Comparison of ENCODE assay signal across 10 cellular contexts in the genomic region with DNA sequence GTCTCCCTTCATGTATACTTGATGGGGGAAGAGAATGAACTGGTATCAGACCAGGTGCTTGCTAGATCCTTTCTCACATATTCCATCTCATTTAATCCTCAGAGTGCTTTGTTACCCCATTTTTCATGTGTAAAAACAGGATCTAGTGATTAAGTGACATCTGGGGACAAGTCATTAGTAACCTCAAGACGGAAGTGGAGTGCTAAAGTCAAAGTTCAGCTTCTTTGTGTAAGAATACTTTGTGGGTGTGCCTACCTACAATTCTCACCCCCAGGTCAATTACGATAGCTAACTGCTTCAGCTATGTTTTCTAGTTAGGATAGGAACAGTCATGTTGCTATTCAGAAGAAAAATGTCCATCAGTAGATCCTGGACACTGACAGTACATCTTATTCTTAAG. TPM values are rescaled to one million over a fixed set of nuclear protein-coding genes. Genes with fewer than 3 reads are reported as not detected.
DNase-seq lines count a peak whose midpoint lies in the region; ATAC-seq and TF ChIP-seq lines count a peak whose summit lies in the region.
"Had no signal": no experiment of that assay in that cellular context is flagged by ENCODE, and none has a peak within 500 bp of the region (broad histone marks: within the 10 kb centered on the region; RNA-seq: fewer than 3 reads in every experiment).

No MANE protein-coding gene starts in this region.

- peaks cover 96% of the 10 kb centered on the region for H3K79me2 ChIP-seq in OCI-LY7 (ENCODE audit: insufficient read depth, low read depth, low read length)

- H3K9me3 Mint-ChIP-seq in MCF 10A (ENCODE audit: unreplicated experiment) = no peaks in the 10 kb centered on the region
- H3K9me3 Mint-ChIP-seq: neural progenitor cell had no signal

- no peaks in the 10 kb centered on the region for H3K27me3 ChIP-seq in breast epithelium
- H3K27me3 ChIP-seq in colonic mucosa = no peaks in the 10 kb centered on the region
- H3K27me3 ChIP-seq: BE2C, neural progenitor cell had no signal

- TF ChIP-seq POLR2A in breast epithelium (IDR thresholded peaks at IDR 0.05) = no peak

- peak overlapping the region; percentile 15 to 27 for H3K27ac ChIP-seq in breast epithelium
- peak overlapping the region; percentile 47 for H3K27ac ChIP-seq in OCI-LY7 (ENCODE audit: low read depth, low read length, poor library complexity, severe bottlenecking)
- H3K27ac ChIP-seq in colonic mucosa = peak overlapping the region; percentile 92
- H3K27ac ChIP-seq: neural progenitor cell had no signal

- intact Hi-C loops in breast epithelium (cut with DNase I; ENCODE audit: low total_unique reads) = loop anchor here (10.0 kb wide), 1 partner anchor 118 kb away; a partner anchor contains a TSS
- intact Hi-C loops in MCF 10A (cut with micrococcal nuclease) = no loop called here
- intact Hi-C loops in OCI-LY7 (cut with micrococcal nuclease; ENCODE audit: unreplicated experiment) = no loop called here
- intact Hi-C loops in colonic mucosa (cut with DNase I) = no loop called here

- peaks cover 19% of the 10 kb centered on the region; the same call in 1 of the 2 replicates for H4K20me1 ChIP-seq in OCI-LY7 (ENCODE audit: insufficient read depth, low read length)

- ATAC-seq in GM21619 (IDR thresholded peaks at IDR 0.05; ENCODE audit: unreplicated experiment) (no peak), HG02610 (IDR thresholded peaks at IDR 0.05; ENCODE audit: unreplicated experiment) (no peak)

- H3K36me3 ChIP-seq in breast epithelium (no peaks in the 10 kb centered on the region), OCI-LY7 (ENCODE audit: insufficient read depth, low read length) (peaks cover 69% of the 10 kb centered on the region), colonic mucosa (no peaks in the 10 kb centered on the region)
- H3K36me3 ChIP-seq: neural progenitor cell had no signal

- no peak overlapping the region for H2AFZ ChIP-seq in OCI-LY7 (ENCODE audit: low read length)
- H2AFZ ChIP-seq: neural progenitor cell had no signal

- H3K36me3 Mint-ChIP-seq in MCF 10A (ENCODE audit: insufficient read depth, unreplicated experiment) = peaks cover 17% of the 10 kb centered on the region

- H3K4me1 Mint-ChIP-seq in MCF 10A (ENCODE audit: insufficient read depth, unreplicated experiment) = peaks cover 54% of the 10 kb centered on the region

- no peaks in the 10 kb centered on the region for H3K9me2 ChIP-seq in OCI-LY7 (ENCODE audit: insufficient read depth, low read length)

- no peak overlapping the region for H3K4me3 Mint-ChIP-seq in MCF 10A (ENCODE audit: unreplicated experiment)
- H3K4me3 Mint-ChIP-seq: neural progenitor cell had no signal

- no peak overlapping the region for H3K27ac Mint-ChIP-seq in MCF 10A (ENCODE audit: low read depth, unreplicated experiment)
- H3K27ac Mint-ChIP-seq: neural progenitor cell had no signal

- TF ChIP-seq CTCF in breast epithelium (IDR thresholded peaks at IDR 0.05) (no peak), MCF 10A (IDR thresholded peaks at IDR 0.05; ENCODE audit: unreplicated experiment) (no peak), OCI-LY7 (conservative IDR thresholded peaks at IDR 0.05; ENCODE audit: low read length) (no peak), colonic mucosa (IDR thresholded peaks at IDR 0.05) (no peak)

- no TSS peak for BruUV-seq in MCF 10A (replicated peaks; lab: Mats Ljungman, UMichigan)
- BruUV-seq in OCI-LY7 (replicated peaks; lab: Mats Ljungman, UMichigan) = no TSS peak

- H3K4me2 ChIP-seq in OCI-LY7 (ENCODE audit: low read length) = peak overlapping the region; percentile 52
- H3K4me2 ChIP-seq: neural progenitor cell had no signal

- peaks cover 0 to 12% of the 10 kb centered on the region in 2 donors for H3K4me1 ChIP-seq in breast epithelium
- H3K4me1 ChIP-seq in OCI-LY7 (ENCODE audit: insufficient read depth, low read length, poor library complexity, severe bottlenecking) = peaks cover 77% of the 10 kb centered on the region
- H3K4me1 ChIP-seq in colonic mucosa = peaks cover 33% of the 10 kb centered on the region

- H3K27me3 Mint-ChIP-seq in MCF 10A (ENCODE audit: insufficient read depth, unreplicated experiment) = no peaks in the 10 kb centered on the region

- DNase-seq in breast epithelium (ENCODE audit: low spot score in 2 of 2) (no peak), MCF 10A (ENCODE audit: unreplicated experiment) (no peak), OCI-LY7 (ENCODE audit: low spot score) (peak; percentile 55), colonic mucosa (no peak), NCI-H2171 treated with DMSO at 0.1 percent for 48 hours (lab: John Stamatoyannopoulos, UW) (no peak), dermis blood vessel endothelial cell (no peak)
- DNase-seq: BE2C had no signal

- CTCF ChIA-PET in MCF 10A (lab: Yijun Ruan, JAX) = no interaction called here
- CTCF ChIA-PET in OCI-LY7 (lab: Charles Lee; ENCODE audit: unreplicated experiment) = no interaction called here

- H3K4me3 ChIP-seq in breast epithelium (no peak overlapping the region), OCI-LY7 (ENCODE audit: low read depth, low read length, poor library complexity, severe bottlenecking) (peak overlapping the region; percentile 31), colonic mucosa (no peak overlapping the region)
- H3K4me3 ChIP-seq: neural progenitor cell had no signal

- peak overlapping the region in 1 of 2 donors; percentile 60 for H3K9ac ChIP-seq in colonic mucosa (ENCODE audit: low read depth in 2 of 2, low read length in 2 of 2)
- H3K9ac ChIP-seq: neural progenitor cell had no signal

- H3K9me3 ChIP-seq in breast epithelium (no peaks in the 10 kb centered on the region), OCI-LY7 (ENCODE audit: low read length) (no peaks in the 10 kb centered on the region), colonic mucosa (no peaks in the 10 kb centered on the region)
- H3K9me3 ChIP-seq: BE2C had no signal

- POLR2A ChIA-PET in MCF 10A (lab: Yijun Ruan, JAX) (interaction anchor here (0.7 to 0.9 kb wide), 2 partner anchors 11 to 14 kb away, joined by 3 to 4 read pairs; no protein-coding TSS in a partner anchor), OCI-LY7 (lab: Charles Lee) (interaction anchor here (1.3 to 2.1 kb wide), 3 partner anchors 9 to 110 kb away, joined by 4 to 11 read pairs (median 5); no protein-coding TSS in a partner anchor)

RNA-seq across cellular contexts. Expression of a gene that starts 3.1 kb away (rescaled TPM):
- total RNA-seq in breast epithelium = 10 to 100 TPM; 60.3 to 70.4 (median 62.9) TPM
- 47.4 and 50.1 TPM in 2 replicates for total RNA-seq in MCF 10A (2022)
- total RNA-seq in OCI-LY7 (2014; rRNA removed; shearing (Covaris generic)) = 47.1 and 50.2 TPM in 2 replicates
- 55.0 and 55.7 TPM in 2 replicates for total RNA-seq in OCI-LY7 (2022)
- total RNA-seq in colonic mucosa = 10 to 100 TPM; 56.5 to 67.1 TPM
- total RNA-seq in dermis blood vessel endothelial cell = 34.9 and 37.1 TPM in 2 replicates

RNA-seq across cellular contexts. Expression of a gene that starts 5.0 kb away (rescaled TPM):
- total RNA-seq in breast epithelium = 100 to 1,000 TPM in 1 of 3 donors, 10 to 100 TPM in 2; 71.0 to 103 (median 89.6) TPM
- total RNA-seq in MCF 10A (2022) = 152 and 162 TPM in 2 replicates
- total RNA-seq in OCI-LY7 (2014; rRNA removed; shearing (Covaris generic)) = 69.8 and 81.9 TPM in 2 replicates
- total RNA-seq in OCI-LY7 (2022) = 104 and 115 TPM in 2 replicates
- 100 to 1,000 TPM; 246 to 264 TPM for total RNA-seq in colonic mucosa
- total RNA-seq in dermis blood vessel endothelial cell = 86.4 and 172 TPM in 2 replicates

Comparison
In these comparisons a context has a peak if more than half of its experiments do, and no peak if none do; other contexts are left out.
1. H3K27ac ChIP-seq: peak in every context shown above with its lines; median percentile 92 in colonic mucosa; 47 in OCI-LY7; 21 in breast epithelium.